Comparison of ENCODE assay signal across 19 cellular contexts in genomic region chr5:80010754-80011392, GRCh38.
"Had no signal": no experiment of that assay in that cellular context is flagged by ENCODE, and none has a peak within 500 bp of the region (broad histone marks: within the 10 kb centered on the region; RNA-seq: fewer than 3 reads in every experiment).

No MANE protein-coding gene starts in this region.

- H3K4me1 ChIP-seq: esophagus squamous epithelium, upper lobe of right lung had no signal

- H3K27me3 Mint-ChIP-seq: activated naive CD8-positive, alpha-beta T cell treated with anti-CD3 and anti-CD28 coated beads, Interleukin-2, amount 10 ng/mL, durations not matched to agents 7 days and 5 days had no signal

- H3K36me3 ChIP-seq: esophagus squamous epithelium, thoracic aorta, upper lobe of right lung had no signal

- H3K27ac ChIP-seq: esophagus squamous epithelium, skin epidermis, thoracic aorta, upper lobe of right lung had no signal

- H3K4me3 Mint-ChIP-seq: activated naive CD8-positive, alpha-beta T cell treated with anti-CD3 and anti-CD28 coated beads, Interleukin-2, amount 10 ng/mL, durations not matched to agents 7 days and 5 days; effector memory CD8-positive, alpha-beta T cell; nephron; stimulated activated effector memory CD8-positive, alpha-beta T cell treated with anti-CD3 and anti-CD28 coated beads, Interleukin-12 subunit alpha, Interleukin-12 subunit beta, amount 100 ng/mL, for 72 hours had no signal

- DNase-seq: activated CD4-positive, alpha-beta T cell treated with anti-CD3 and anti-CD28 coated beads, Interleukin-2, amount 50 U/mL, for 4 hours; activated CD4-positive, CD25-positive, alpha-beta regulatory T cell treated with anti-CD3 and anti-CD28 coated beads, Interleukin-2, amount 50 U/mL, for 72 hours; activated naive CD8-positive, alpha-beta T cell treated with anti-CD3 and anti-CD28 coated beads, Interleukin-2, amount 10 ng/mL, durations not matched to agents 7 days and 5 days; amygdala; caudate nucleus; effector memory CD8-positive, alpha-beta T cell; esophagus squamous epithelium; hippocampal formation; left colon; nucleus accumbens; posterior cingulate gyrus; stimulated activated CD4-positive, alpha-beta T cell treated with anti-CD3 and anti-CD28 coated beads, Interleukin-15, amount 100 ng/mL, for 24 hours; stimulated activated CD4-positive, alpha-beta T cell treated with anti-CD3 and anti-CD28 coated beads, Interleukin-4, amount 100 ng/mL, for 1 hour; upper lobe of right lung had no signal

- H3K9me3 Mint-ChIP-seq: effector memory CD8-positive, alpha-beta T cell; nephron; stimulated activated effector memory CD8-positive, alpha-beta T cell treated with anti-CD3 and anti-CD28 coated beads, Interleukin-12 subunit alpha, Interleukin-12 subunit beta, amount 100 ng/mL, for 72 hours had no signal

- H3K4me3 ChIP-seq: esophagus squamous epithelium, lung, skin epidermis, thoracic aorta, upper lobe of right lung had no signal

- ATAC-seq: effector memory CD8-positive, alpha-beta T cell; left colon; stimulated activated effector memory CD8-positive, alpha-beta T cell treated with anti-CD3 and anti-CD28 coated beads, Interleukin-12 subunit alpha, Interleukin-12 subunit beta, amount 100 ng/mL, for 72 hours; upper lobe of right lung had no signal

- H3K27me3 ChIP-seq: esophagus squamous epithelium, upper lobe of right lung had no signal

- H3K9me3 ChIP-seq: esophagus squamous epithelium, thoracic aorta, upper lobe of right lung had no signal

- H3K36me3 Mint-ChIP-seq: stimulated activated effector memory CD8-positive, alpha-beta T cell treated with anti-CD3 and anti-CD28 coated beads, Interleukin-12 subunit alpha, Interleukin-12 subunit beta, amount 100 ng/mL, for 72 hours had no signal

- H3K4me1 Mint-ChIP-seq: nephron; stimulated activated effector memory CD8-positive, alpha-beta T cell treated with anti-CD3 and anti-CD28 coated beads, Interleukin-12 subunit alpha, Interleukin-12 subunit beta, amount 100 ng/mL, for 72 hours had no signal

- H3K27ac Mint-ChIP-seq: activated naive CD8-positive, alpha-beta T cell treated with anti-CD3 and anti-CD28 coated beads, Interleukin-2, amount 10 ng/mL, durations not matched to agents 7 days and 5 days; effector memory CD8-positive, alpha-beta T cell; nephron; stimulated activated effector memory CD8-positive, alpha-beta T cell treated with anti-CD3 and anti-CD28 coated beads, Interleukin-12 subunit alpha, Interleukin-12 subunit beta, amount 100 ng/mL, for 72 hours had no signal
